ENCODE assay signal across 17 cellular contexts in genomic region chr4:185106353-185106752, GRCh38. TPM values are rescaled to one million over a fixed set of nuclear protein-coding genes. Genes with fewer than 3 reads are reported as not detected.
A peak's percentile ranks its signal among the peaks of the same experiment; 100 is the strongest.
DNase-seq lines count a peak whose midpoint lies in the region; ATAC-seq and TF ChIP-seq lines count a peak whose summit lies in the region.
"Had no signal": no experiment of that assay in that cellular context is flagged by ENCODE, and none has a peak within 500 bp of the region (broad histone marks: within the 10 kb centered on the region; RNA-seq: fewer than 3 reads in every experiment).

No MANE protein-coding gene starts in this region.

- H2AFZ ChIP-seq in GM23338 (no peak overlapping the region), smooth muscle cell (ENCODE audit: low read depth) (no peak overlapping the region)
- H2AFZ ChIP-seq: GM23248 had no signal

- no peak overlapping the region for H3K27ac Mint-ChIP-seq in GM23338
- H3K27ac Mint-ChIP-seq in endodermal cell = no peak overlapping the region
- H3K27ac Mint-ChIP-seq in nephron = peak overlapping the region; percentile 0 to 36 (median 3)
- H3K27ac Mint-ChIP-seq: B cell; CD4-positive, CD25-positive, alpha-beta regulatory T cell; CD8-positive, alpha-beta memory T cell had no signal

- no peak overlapping the region for H3K4me3 ChIP-seq in GM23338
- no peak overlapping the region for H3K4me3 ChIP-seq in endodermal cell (ENCODE audit: low read length)
- H3K4me3 ChIP-seq in smooth muscle cell = no peak overlapping the region
- H3K4me3 ChIP-seq: BLaER1 treated with 17β-estradiol and CSF1 and Interleukin-3, amounts not matched to agents 10 nM and 100 nM; GM23248 had no signal

- WGBS in endodermal cell (ENCODE audit: insufficient coverage in 1 of 2, insufficient read length in 1 of 2), 2 experiments = 86 to 88% methylated on average over 3 of the region's 3 CpGs
- WGBS in smooth muscle cell (ENCODE audit: low lambda C conversion rate) = 87% methylated on average over 3 of the region's 3 CpGs

- H3K9ac ChIP-seq in endodermal cell (ENCODE audit: extremely low read depth, low read length, poor library complexity, severe bottlenecking) (no peak overlapping the region), smooth muscle cell (ENCODE audit: low read depth) (no peak overlapping the region)
- H3K9ac ChIP-seq: BLaER1 treated with 17β-estradiol and CSF1 and Interleukin-3, amounts not matched to agents 10 nM and 100 nM; GM23248 had no signal

- H3K9me3 ChIP-seq in endodermal cell (ENCODE audit: control insufficient read depth, low read length) (peaks cover 5% of the 10 kb centered on the region), smooth muscle cell (replicated peaks; ENCODE audit: low read depth) (no peaks in the 10 kb centered on the region)
- H3K9me3 ChIP-seq: BLaER1 treated with 17β-estradiol and CSF1 and Interleukin-3, amounts not matched to agents 10 nM and 100 nM had no signal

- H3K27me3 Mint-ChIP-seq in GM23338 (ENCODE audit: insufficient read depth, low read depth, poor library complexity) (peaks cover 3% of the 10 kb centered on the region), endodermal cell (ENCODE audit: insufficient read depth) (peaks cover 5% of the 10 kb centered on the region), nephron (ENCODE audit: low read depth) (peaks cover 5% of the 10 kb centered on the region)

- peak; percentile 18; the same call in 2 of the 3 replicates for ATAC-seq in GM23338

- H3K9me3 Mint-ChIP-seq in GM23338 (peaks cover 11% of the 10 kb centered on the region; the same call in 2 of the 3 replicates), endodermal cell (peaks cover 5% of the 10 kb centered on the region), nephron (no peaks in the 10 kb centered on the region)
- H3K9me3 Mint-ChIP-seq: CD8-positive, alpha-beta memory T cell had no signal

- no peaks in the 10 kb centered on the region for H3F3A ChIP-seq in GM23338 (replicated peaks; ENCODE audit: low read depth)
- H3F3A ChIP-seq in smooth muscle cell (ENCODE audit: low read depth) = no peaks in the 10 kb centered on the region

- no peaks in the 10 kb centered on the region; the same call in 1 of the 2 replicates for H3K9me2 ChIP-seq in GM23338 (ENCODE audit: insufficient read depth)

- H3K27me3 ChIP-seq in GM23338 (ENCODE audit: insufficient read depth) (no peaks in the 10 kb centered on the region), endodermal cell (ENCODE audit: control insufficient read depth, insufficient read depth, low read length, poor library complexity, severe bottlenecking) (no peaks in the 10 kb centered on the region), smooth muscle cell (ENCODE audit: low read depth) (no peaks in the 10 kb centered on the region)
- H3K27me3 ChIP-seq: BLaER1 treated with 17β-estradiol and CSF1 and Interleukin-3, amounts not matched to agents 10 nM and 100 nM had no signal

- H3K36me3 ChIP-seq in GM23338 (ENCODE audit: insufficient read depth) (no peaks in the 10 kb centered on the region), endodermal cell (ENCODE audit: control insufficient read depth, insufficient read depth, low read length) (no peaks in the 10 kb centered on the region), smooth muscle cell (ENCODE audit: low read depth) (no peaks in the 10 kb centered on the region)
- H3K36me3 ChIP-seq: BLaER1 treated with 17β-estradiol and CSF1 and Interleukin-3, amounts not matched to agents 10 nM and 100 nM had no signal

- H3K4me1 ChIP-seq in GM23338 (ENCODE audit: insufficient read depth) (peaks cover 25% of the 10 kb centered on the region), endodermal cell (ENCODE audit: control insufficient read depth, insufficient read depth, low read length) (peaks cover 6% of the 10 kb centered on the region), smooth muscle cell (ENCODE audit: low read depth) (no peaks in the 10 kb centered on the region)
- H3K4me1 ChIP-seq: BLaER1 treated with 17β-estradiol and CSF1 and Interleukin-3, amounts not matched to agents 10 nM and 100 nM had no signal

- H3K4me3 Mint-ChIP-seq in GM23338 (no peak overlapping the region), endodermal cell (no peak overlapping the region), nephron (no peak overlapping the region)
- H3K4me3 Mint-ChIP-seq: B cell; CD4-positive, CD25-positive, alpha-beta regulatory T cell; CD8-positive, alpha-beta memory T cell had no signal

- H3K4me1 Mint-ChIP-seq in GM23338 (peaks cover 42% of the 10 kb centered on the region), endodermal cell (peaks cover 28% of the 10 kb centered on the region), nephron (peaks cover 23% of the 10 kb centered on the region)
- H3K4me1 Mint-ChIP-seq: B cell; CD4-positive, CD25-positive, alpha-beta regulatory T cell; CD8-positive, alpha-beta memory T cell had no signal

- H3K36me3 Mint-ChIP-seq in GM23338 (ENCODE audit: low read depth) (peaks cover 9% of the 10 kb centered on the region), endodermal cell (ENCODE audit: low read depth) (no peaks in the 10 kb centered on the region), nephron (ENCODE audit: low read depth) (no peaks in the 10 kb centered on the region)
- H3K36me3 Mint-ChIP-seq: CD4-positive, CD25-positive, alpha-beta regulatory T cell; CD8-positive, alpha-beta memory T cell had no signal

- H3K27ac ChIP-seq in GM23338 (ENCODE audit: low read depth) = peak overlapping the region; percentile 85; the same call in 1 of the 2 replicates
- no peak overlapping the region for H3K27ac ChIP-seq in endodermal cell (ENCODE audit: low read depth, low read length)
- no peak overlapping the region for H3K27ac ChIP-seq in smooth muscle cell (ENCODE audit: low read depth)
- H3K27ac ChIP-seq: BLaER1 treated with 17β-estradiol and CSF1 and Interleukin-3, amounts not matched to agents 10 nM and 100 nM; GM23248 had no signal

- no peak overlapping the region for H3K4me2 ChIP-seq in GM23338
- H3K4me2 ChIP-seq in smooth muscle cell = no peak overlapping the region
- H3K4me2 ChIP-seq: BLaER1 treated with 17β-estradiol and CSF1 and Interleukin-3, amounts not matched to agents 10 nM and 100 nM had no signal

- H4K20me1 ChIP-seq in GM23338 (replicated peaks; ENCODE audit: insufficient read depth) (no peaks in the 10 kb centered on the region), smooth muscle cell (ENCODE audit: low read depth) (no peaks in the 10 kb centered on the region)
- H4K20me1 ChIP-seq: BLaER1 treated with 17β-estradiol and CSF1 and Interleukin-3, amounts not matched to agents 10 nM and 100 nM had no signal

- no peak for TF ChIP-seq CTCF in GM23338 (conservative IDR thresholded peaks at IDR 0.05; ENCODE audit: low read depth in 2 of 2)
- peak; percentile 26 for TF ChIP-seq CTCF in endodermal cell (conservative IDR thresholded peaks at IDR 0.05)
- TF ChIP-seq CTCF in nephron (IDR thresholded peaks at IDR 0.05; ENCODE audit: unreplicated experiment in 3 of 3) = no peak
- no peak for TF ChIP-seq CTCF in smooth muscle cell (IDR thresholded peaks at IDR 0.05; ENCODE audit: borderline replicate concordance, insufficient read depth, poor library complexity, severe bottlenecking)

- DNase-seq in GM23338 (ENCODE audit: low spot score) (peak; percentile 26), SK-MEL-5 (ENCODE audit: low read depth, low spot score) (peak; percentile 19), endodermal cell (no peak), mucosa of gallbladder (ENCODE audit: low spot score) (no peak), smooth muscle cell (lab: John Stamatoyannopoulos, UW; ENCODE audit: unreplicated experiment) (no peak)
- DNase-seq in stimulated activated CD4-positive, alpha-beta T cell treated with anti-CD3 and anti-CD28 coated beads, Interleukin-1b, Interleukin-23, amount 100 ng/mL, for 48 hours = no peak
- DNase-seq: 8988T; CD4-positive, CD25-positive, alpha-beta regulatory T cell; CD8-positive, alpha-beta memory T cell; COR-L47; DMS 273 treated with DMSO at 0.1 percent for 48 hours; GDM1; GM23248; H7 had no signal

- H3K79me2 ChIP-seq in GM23338 (replicated peaks; ENCODE audit: insufficient read depth) = no peaks in the 10 kb centered on the region
- H3K79me2 ChIP-seq in smooth muscle cell (ENCODE audit: low read depth) = no peaks in the 10 kb centered on the region

- in situ Hi-C loops in SK-MEL-5 (cut with HindIII; ENCODE audit: low pct_unique_long_range_greater_than_20kb, low sequenced_read_pairs) = no loop called here

TF ChIP-seq in GM23338, 12 proteins besides CTCF, POLR2A, EP300 and RAD21 (continues in another document):
- no peak for TF ChIP-seq ZNF331 (CRISPR knock-in tag; IDR thresholded peaks at IDR 0.05; ENCODE audit: low read depth)
- TF ChIP-seq ZNF114 (CRISPR knock-in tag; IDR thresholded peaks at IDR 0.05) = no peak
- TF ChIP-seq STAT1 (IDR thresholded peaks at IDR 0.05; ENCODE audit: unreplicated experiment) = no peak
- TF ChIP-seq EZH2phosphoT487 (IDR thresholded peaks at IDR 0.05; ENCODE audit: unreplicated experiment) = no peak
- no peak for TF ChIP-seq CREB1 (CRISPR knock-in tag; IDR thresholded peaks at IDR 0.05; ENCODE audit: low read depth)
- no peak for TF ChIP-seq POLR2AphosphoS5 (IDR thresholded peaks at IDR 0.05; ENCODE audit: low read depth)
- TF ChIP-seq ETS1 (IDR thresholded peaks at IDR 0.05) = no peak
- no peak for TF ChIP-seq NANOG (IDR thresholded peaks at IDR 0.05; ENCODE audit: borderline replicate concordance)
- no peak for TF ChIP-seq JUNB (IDR thresholded peaks at IDR 0.05; ENCODE audit: unreplicated experiment)

RNA-seq across cellular contexts. Expression of gene SLC25A4, which starts 36.7 kb away (rescaled TPM):
- 43.3 and 43.6 TPM in 2 replicates for total RNA-seq in GM23338 (2014; rRNA removed; shearing (Covaris generic))
- polyA plus RNA-seq in GM23338 (2016; fragmentation: Nextera tagmentation; extraction: Ambion mirVana) (62.8 and 66.5 TPM in 2 replicates), smooth muscle cell (19.0 and 50.7 TPM in 2 replicates)
- 93.7 and 95.1 TPM in 2 replicates for total RNA-seq in SK-MEL-5 (2014; rRNA removed; shearing (Covaris generic))
- 70.4 and 72.4 TPM in 2 replicates for polyA plus RNA-seq in SK-MEL-5 (2015; cell fraction: cytosol; rRNA removed)
- 70.8 and 73.5 TPM in 2 replicates for polyA plus RNA-seq in SK-MEL-5 (2015; cell fraction: nucleus; rRNA removed)
- total RNA-seq in endodermal cell (10 to 100 TPM; 19.5 to 22.0 TPM), mucosa of gallbladder (58.9 TPM), smooth muscle cell (9.6 and 16.0 TPM in 2 replicates)
- polyA plus RNA-seq in endodermal cell (2013, experiment 1 of 2) = 23.0 TPM
- polyA plus RNA-seq in endodermal cell (2013, experiment 2 of 2) = 18.6 TPM

Comparison
In these comparisons a context has a peak if more than half of its experiments do, and no peak if none do; other contexts are left out.
1. DNase-seq: peak in GM23338 (single experiment) and SK-MEL-5 (single experiment); none in endodermal cell (single experiment), mucosa of gallbladder (single experiment), stimulated activated CD4-positive, alpha-beta T cell treated with anti-CD3 and anti-CD28 coated beads, Interleukin-1b, Interleukin-23, amount 100 ng/mL, for 48 hours (single experiment) and smooth muscle cell (single experiment).
2. H3K27ac Mint-ChIP-seq: peak in nephron (3 of 3); none in GM23338 (single experiment) and endodermal cell (single experiment).